9 cellular contexts compared by ENCODE assay signal in genomic region chr19:38852231-38853044, GRCh38. TPM values are rescaled to one million over a fixed set of nuclear protein-coding genes. Genes with fewer than 3 reads are reported as not detected.
DNase-seq lines count a peak whose midpoint lies in the region; ATAC-seq and TF ChIP-seq lines count a peak whose summit lies in the region.
"Had no signal": no experiment of that assay in that cellular context is flagged by ENCODE, and none has a peak within 500 bp of the region (broad histone marks: within the 10 kb centered on the region; RNA-seq: fewer than 3 reads in every experiment).

No MANE protein-coding gene starts in this region.

- ATAC-seq in activated CD4-positive, alpha-beta T cell treated with anti-CD3 and anti-CD28 coated beads for 36 hours: no peak
- no peak for ATAC-seq in left lobe of liver
- ATAC-seq in GM21447 (IDR thresholded peaks at IDR 0.05; ENCODE audit: unreplicated experiment): no peak
- ATAC-seq in GM18502 (IDR thresholded peaks at IDR 0.05; ENCODE audit: poor library complexity, unreplicated experiment): no peak

- POLR2A ChIA-PET in activated CD4-positive, alpha-beta T cell treated with anti-CD3 and anti-CD28 coated beads for 36 hours (lab: Charles Lee): interaction anchor here (0.6 to 1.4 kb wide), 7 partner anchors 8 to 78 kb away, joined by 3 to 12 read pairs (median 4); partner anchors contain the start of genes MRPS12 and SARS2

- H3K27me3 ChIP-seq in Loucy (ENCODE audit: insufficient read depth, low read length, poor library complexity, severe bottlenecking) (peaks cover 4% of the 10 kb centered on the region), colonic mucosa (no peaks in the 10 kb centered on the region)

- peak overlapping the region; percentile 78 for H2AFZ ChIP-seq in Loucy (ENCODE audit: low read length)

- H3K4me3 ChIP-seq in Loucy (ENCODE audit: low read length, poor library complexity, severe bottlenecking) (peak overlapping the region; percentile 93), colonic mucosa (peak overlapping the region; percentile 68)

- H3F3A ChIP-seq in Loucy (ENCODE audit: low read depth): no peaks in the 10 kb centered on the region

- peak overlapping the region; percentile 94 for H3K27ac ChIP-seq in colonic mucosa

- H3K36me3 ChIP-seq in Loucy (ENCODE audit: insufficient read depth, low read length): peaks cover 9% of the 10 kb centered on the region; the same call in 1 of the 2 replicates
- no peaks in the 10 kb centered on the region for H3K36me3 ChIP-seq in colonic mucosa

- no peaks in the 10 kb centered on the region for H3K9me3 Mint-ChIP-seq in activated CD4-positive, alpha-beta T cell treated with anti-CD3 and anti-CD28 coated beads for 36 hours (ENCODE audit: low read depth)

- H3K4me1 Mint-ChIP-seq in activated CD4-positive, alpha-beta T cell treated with anti-CD3 and anti-CD28 coated beads for 36 hours: peaks cover 32% of the 10 kb centered on the region

- peak overlapping the region; percentile 95 for H3K27ac Mint-ChIP-seq in activated CD4-positive, alpha-beta T cell treated with anti-CD3 and anti-CD28 coated beads for 36 hours

- peak overlapping the region; percentile 97 for H3K4me3 Mint-ChIP-seq in activated CD4-positive, alpha-beta T cell treated with anti-CD3 and anti-CD28 coated beads for 36 hours

- CTCF ChIA-PET in activated CD4-positive, alpha-beta T cell treated with anti-CD3 and anti-CD28 coated beads for 36 hours (lab: Charles Lee): interaction anchor here (0.6 to 1.6 kb wide), 8 partner anchors 11 to 78 kb away, joined by 3 to 10 read pairs (median 6); partner anchors contain the start of genes ECH1, MRPS12 and SARS2

- peaks cover 22% of the 10 kb centered on the region for H3K36me3 Mint-ChIP-seq in activated CD4-positive, alpha-beta T cell treated with anti-CD3 and anti-CD28 coated beads for 36 hours (ENCODE audit: low read depth)

- H3K4me1 ChIP-seq in Loucy (ENCODE audit: insufficient read depth, low read length, poor library complexity, severe bottlenecking): peaks cover 23% of the 10 kb centered on the region
- peaks cover 6% of the 10 kb centered on the region for H3K4me1 ChIP-seq in colonic mucosa

- no peak for TF ChIP-seq CTCF in Loucy (conservative IDR thresholded peaks at IDR 0.05; ENCODE audit: low read length)
- TF ChIP-seq CTCF in colonic mucosa (IDR thresholded peaks at IDR 0.05): no peak

- no peaks in the 10 kb centered on the region for H3K9me3 ChIP-seq in Loucy (ENCODE audit: insufficient read depth, low read depth, low read length)
- H3K9me3 ChIP-seq in colonic mucosa: no peaks in the 10 kb centered on the region

- H3K79me2 ChIP-seq in Loucy (ENCODE audit: insufficient read depth, low read length): peaks cover 33% of the 10 kb centered on the region

- H3K9ac ChIP-seq in Loucy (ENCODE audit: low read depth, low read length, poor library complexity, severe bottlenecking) (peak overlapping the region; percentile 89), colonic mucosa (ENCODE audit: low read depth in 2 of 2, low read length in 2 of 2) (peak overlapping the region; percentile 81 to 85)

- peak overlapping the region; percentile 97 for H3K4me2 ChIP-seq in Loucy (ENCODE audit: low read depth, low read length, poor library complexity, severe bottlenecking)

- no peaks in the 10 kb centered on the region for H3K27me3 Mint-ChIP-seq in activated CD4-positive, alpha-beta T cell treated with anti-CD3 and anti-CD28 coated beads for 36 hours

- peaks cover 17% of the 10 kb centered on the region for H4K20me1 ChIP-seq in Loucy (ENCODE audit: insufficient read depth, low read length, poor library complexity, severe bottlenecking)

- intact Hi-C loops in activated CD4-positive, alpha-beta T cell treated with anti-CD3 and anti-CD28 coated beads for 36 hours (cut with DNase I, micrococcal nuclease): loop anchor here (1.0 to 5.0 kb wide), 5 partner anchors 13 to 425 kb away; partner anchors contain the start of genes PAK4 (in 1 of the 2) and RASGRP4 (in 1 of the 2)
- intact Hi-C loops in colonic mucosa (cut with DNase I): no loop called here

- no peaks in the 10 kb centered on the region for H3K9me2 ChIP-seq in Loucy (replicated peaks; ENCODE audit: low read depth, low read length)

- DNase-seq in Daoy (ENCODE audit: low read depth) (peak; percentile 72), colonic mucosa (peak; percentile 75), left lobe of liver (ENCODE audit: low spot score) (peak; percentile 79)
- peak; percentile 81 for DNase-seq in activated CD4-positive, alpha-beta T cell treated with anti-CD3 and anti-CD28 coated beads for 36 hours
- peak; percentile 63 to 67 for DNase-seq in stimulated activated CD4-positive, alpha-beta T cell treated with anti-CD3 and anti-CD28 coated beads, Interleukin-2, amount 100 ng/mL, for 24 hours

RNA-seq across cellular contexts. Expression of gene HNRNPL, which starts 2.7 kb away (rescaled TPM):
- total RNA-seq in Daoy (2014; rRNA removed; shearing (Covaris generic)): 293 and 361 TPM in 2 replicates
- 100 to 1,000 TPM; 714 to 722 TPM for total RNA-seq in activated CD4-positive, alpha-beta T cell treated with anti-CD3 and anti-CD28 coated beads for 36 hours
- total RNA-seq in colonic mucosa (100 to 1,000 TPM; 305 to 418 TPM), left lobe of liver (93.1 TPM)

RNA-seq across cellular contexts. Expression of gene ECH1, which starts 20.8 kb away (rescaled TPM):
- 23.8 and 24.5 TPM in 2 replicates for total RNA-seq in Daoy (2014; rRNA removed; shearing (Covaris generic))
- 100 to 1,000 TPM; 114 to 154 TPM for total RNA-seq in activated CD4-positive, alpha-beta T cell treated with anti-CD3 and anti-CD28 coated beads for 36 hours
- total RNA-seq in colonic mucosa (100 to 1,000 TPM; 264 to 335 TPM), left lobe of liver (439 TPM)

RNA-seq across cellular contexts. Expression of gene RINL, which starts 25.6 kb away (rescaled TPM):
- 2.8 and 2.9 TPM in 2 replicates for total RNA-seq in Daoy (2014; rRNA removed; shearing (Covaris generic))
- total RNA-seq in activated CD4-positive, alpha-beta T cell treated with anti-CD3 and anti-CD28 coated beads for 36 hours: 10 to 100 TPM; 85.8 to 90.3 TPM
- total RNA-seq in colonic mucosa (1 to 10 TPM; 3.6 to 5.1 TPM), left lobe of liver (5.6 TPM)

RNA-seq across cellular contexts. Expression of gene LGALS4, which starts 39.7 kb away (rescaled TPM):
- not detected in 2 replicates for total RNA-seq in Daoy (2014; rRNA removed; shearing (Covaris generic))
- 1 to 10 TPM in 1 of 2 experiments, under 1 TPM in 1; 0.59 to 1.1 TPM for total RNA-seq in activated CD4-positive, alpha-beta T cell treated with anti-CD3 and anti-CD28 coated beads for 36 hours
- total RNA-seq in colonic mucosa (1,000 to 10,000 TPM; 6,357 to 8,309 TPM), left lobe of liver (102 TPM)
- total RNA-seq: dermis microvascular lymphatic vessel endothelial cell had no signal

RNA-seq across cellular contexts. Expression of gene SIRT2, which starts 47.0 kb away (rescaled TPM):
- total RNA-seq in Daoy (2014; rRNA removed; shearing (Covaris generic)): 21.8 and 26.6 TPM in 2 replicates
- total RNA-seq in activated CD4-positive, alpha-beta T cell treated with anti-CD3 and anti-CD28 coated beads for 36 hours: 10 to 100 TPM; 17.8 to 23.1 TPM
- 10 to 100 TPM; 28.0 to 32.9 TPM for total RNA-seq in colonic mucosa
- total RNA-seq in left lobe of liver: 31.2 TPM

Comparison
In these comparisons a context has a peak if more than half of its experiments do, and no peak if none do; other contexts are left out.
1. RNA of gene RINL, which starts 25.6 kb away (total RNA-seq): 85.8 to 90.3 TPM in activated CD4-positive, alpha-beta T cell treated with anti-CD3 and anti-CD28 coated beads for 36 hours; 5.6 TPM in left lobe of liver (single experiment), 3.6 to 5.1 TPM in colonic mucosa and 2.8 to 2.9 TPM in Daoy; every median in the first group is over 10 times any median in the second.
2. Peak in every context shown above with its lines, with median percentiles within 50 percentile points of each other: DNase-seq.